In genomic region chr1:110170726-110171125, GRCh38 we compare ENCODE assay signal across 17 cellular contexts. TPM values are rescaled to one million over a fixed set of nuclear protein-coding genes. Genes with fewer than 3 reads are reported as not detected.
DNase-seq lines count a peak whose midpoint lies in the region; ATAC-seq and TF ChIP-seq lines count a peak whose summit lies in the region.
"Had no signal": no experiment of that assay in that cellular context is flagged by ENCODE, and none has a peak within 500 bp of the region (broad histone marks: within the 10 kb centered on the region; RNA-seq: fewer than 3 reads in every experiment).

No MANE protein-coding gene starts in this region.

- no peaks in the 10 kb centered on the region for H3K36me3 Mint-ChIP-seq in osteocyte (ENCODE audit: unreplicated experiment)
- H3K36me3 Mint-ChIP-seq: IgD-negative memory B cell had no signal

- H3K9me3 Mint-ChIP-seq in osteocyte (ENCODE audit: unreplicated experiment), result no peaks in the 10 kb centered on the region
- H3K9me3 Mint-ChIP-seq: IgD-negative memory B cell had no signal

- DNase-seq in G401 (ENCODE audit: low spot score) (peak; percentile 56), NCI-H446 (lab: John Stamatoyannopoulos, UW) (peak; percentile 88 to 96), dorsolateral prefrontal cortex (no peak), osteocyte (ENCODE audit: extremely low spot score, unreplicated experiment) (no peak), globus pallidus (ENCODE audit: low spot score) (no peak)
- DNase-seq: ACHN, AML-193, HCEC 1CT, NCI-H2227 treated with DMSO at 0.1 percent for 48 hours, NCI-H774, PC-9 had no signal

- no peak overlapping the region for H3K4me3 ChIP-seq in dorsolateral prefrontal cortex
- H3K4me3 ChIP-seq: PC-9, SJCRH30 had no signal

- H3K27ac ChIP-seq in dorsolateral prefrontal cortex, result peak overlapping the region in 41 of 59 donors; percentile 0 to 69 (median 51)
- H3K27ac ChIP-seq: PC-9, SJCRH30 had no signal

- H3K4me3 Mint-ChIP-seq in osteocyte (ENCODE audit: unreplicated experiment), result no peak overlapping the region
- H3K4me3 Mint-ChIP-seq: IgD-negative memory B cell had no signal

- intact Hi-C loops in dorsolateral prefrontal cortex (cut with DNase I), result no loop called here

- peak overlapping the region; percentile 90 for H3K27ac Mint-ChIP-seq in osteocyte (ENCODE audit: unreplicated experiment)

- peaks cover 51% of the 10 kb centered on the region for H3K4me1 Mint-ChIP-seq in osteocyte (ENCODE audit: unreplicated experiment)
- H3K4me1 Mint-ChIP-seq: IgD-negative memory B cell had no signal

- H3K27me3 ChIP-seq in dorsolateral prefrontal cortex, result no peaks in the 10 kb centered on the region

- TF ChIP-seq CTCF in dorsolateral prefrontal cortex (IDR thresholded peaks at IDR 0.05 in 54 of 56, conservative IDR thresholded peaks at IDR 0.05 in 2 of 56; ENCODE audit: low read depth in 1 of 56, partially characterized antibody in 56 of 56) (no peak), osteocyte (IDR thresholded peaks at IDR 0.05) (no peak)

- in situ Hi-C loops in G401 (cut with HindIII; ENCODE audit: low sequenced_read_pairs), result no loop called here

- no peaks in the 10 kb centered on the region for H3K27me3 Mint-ChIP-seq in osteocyte (ENCODE audit: unreplicated experiment)

- ATAC-seq in HG02840 (IDR thresholded peaks at IDR 0.05; ENCODE audit: low FRiP score, unreplicated experiment) (no peak), GM21515 (IDR thresholded peaks at IDR 0.05; ENCODE audit: unreplicated experiment) (no peak)

RNA-seq across cellular contexts. Expression of gene SLC6A17, which starts 20.4 kb away (rescaled TPM):
- 0.92 and 1.3 TPM in 2 replicates for total RNA-seq in G401 (2014; rRNA removed; shearing (Covaris generic))
- total RNA-seq in dorsolateral prefrontal cortex (100 to 1,000 TPM in 89 of 120 experiments, 10 to 100 TPM in 31; 37.5 to 182 (median 122) TPM), osteocyte (1.5 and 1.6 TPM in 2 replicates)
- total RNA-seq: HT1080, SJCRH30 had no signal

RNA-seq across cellular contexts. Expression of gene KCNC4, which starts 39.4 kb away (rescaled TPM):
- 4.8 and 5.9 TPM in 2 replicates for total RNA-seq in G401 (2014; rRNA removed; shearing (Covaris generic))
- total RNA-seq in dorsolateral prefrontal cortex (10 to 100 TPM; 16.2 to 73.4 (median 46.6) TPM), osteocyte (1.1 and 2.0 TPM in 2 replicates)

RNA-seq across cellular contexts. Expression of gene UBL4B, which starts 58.5 kb away (rescaled TPM):
- total RNA-seq in G401 (2014; rRNA removed; shearing (Covaris generic)), result not detected in 2 replicates
- total RNA-seq in dorsolateral prefrontal cortex (1 to 10 TPM in 31 of 120 experiments, under 1 TPM in 53, not detected in 36; 0.28 to 5.6 (median 0.70) TPM), osteocyte (not detected in 2 replicates)
- total RNA-seq: HT1080, LHCN-M2, SJCRH30 had no signal

Comparison
In these comparisons a context has a peak if more than half of its experiments do, and no peak if none do; other contexts are left out.
1. DNase-seq: peak in G401 (single experiment) and NCI-H446 (2 of 2); none in dorsolateral prefrontal cortex (0 of 10), osteocyte (single experiment) and globus pallidus (single experiment).
2. RNA of gene SLC6A17, which starts 20.4 kb away (total RNA-seq): 37.5 to 182 TPM in dorsolateral prefrontal cortex; 1.5 to 1.6 TPM in osteocyte and 0.92 to 1.3 TPM in G401; every median in the first group is over 10 times any median in the second.